ENCODE assay signal across 11 cellular contexts in the genomic region with DNA sequence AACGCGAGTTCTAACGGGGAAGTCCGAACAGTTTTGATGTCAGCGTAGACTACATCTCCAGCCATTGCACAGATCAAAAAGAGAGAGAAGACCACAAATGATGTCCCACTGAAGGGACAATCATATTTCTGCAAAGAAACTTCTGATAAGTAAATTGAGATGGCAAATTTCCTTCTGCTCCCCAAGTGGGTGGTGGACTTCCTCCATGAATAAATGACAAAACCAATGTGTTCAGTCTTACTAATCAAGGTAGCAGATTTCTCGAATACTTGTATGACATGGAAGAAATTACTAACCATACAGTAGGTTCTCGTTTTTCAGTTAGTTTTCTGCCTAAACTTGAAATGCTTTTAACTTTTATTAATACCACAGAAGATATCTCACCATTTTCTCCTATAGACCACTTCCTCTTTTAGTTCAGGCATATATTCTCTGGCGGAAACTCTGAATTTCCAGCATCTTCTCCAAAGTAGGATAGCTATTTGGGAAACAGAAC. TPM values are rescaled to one million over a fixed set of nuclear protein-coding genes. Genes with fewer than 3 reads are reported as not detected.
A peak's percentile ranks its signal among the peaks of the same experiment; 100 is the strongest.
DNase-seq lines count a peak whose midpoint lies in the region; ATAC-seq and TF ChIP-seq lines count a peak whose summit lies in the region.
"Had no signal": no experiment of that assay in that cellular context is flagged by ENCODE, and none has a peak within 500 bp of the region (broad histone marks: within the 10 kb centered on the region; RNA-seq: fewer than 3 reads in every experiment).

A gene (minus strand): TSS at position 132 of the 496 bp plus-strand sequence.

- no peak within 1 kb of the TSS for H3K4me3 ChIP-seq in HL-60 (replicated peaks; ENCODE audit: insufficient read depth, low read length)

- H3K27me3 ChIP-seq in HL-60 (ENCODE audit: insufficient read depth, poor library complexity, severe bottlenecking) = no peaks in the 10 kb centered on the region

- intact Hi-C loops in CD14-positive monocyte (cut with micrococcal nuclease) = no loop called here
- intact Hi-C loops in activated T-helper 2 cell treated with anti-CD3 and anti-CD28 coated beads, Interferon-gamma antibody, Interleukin-2, Interleukin-4, amounts not matched to agents 10 μg/mL and 5 μg/mL and 100 μg/mL, durations not matched to agents 14 hours and 24 hours and 36 hours (cut with micrococcal nuclease) = loop anchor here (1.0 to 10.0 kb wide), 7 partner anchors 8 to 488 kb away; a partner anchor contains a TSS

- ATAC-seq in GM19023 (IDR thresholded peaks at IDR 0.05; ENCODE audit: unreplicated experiment) = peak; percentile 40

- DNase-seq in CD14-positive monocyte (ENCODE audit: low spot score) (no peak), HL-60 (ENCODE audit: low read depth in 1 of 2, low spot score in 1 of 2) (no peak), cerebellar cortex (ENCODE audit: low spot score) (no peak), cerebellum (ENCODE audit: low spot score) (no peak), NCI-H345 treated with DMSO at 0.1 percent for 48 hours (lab: John Stamatoyannopoulos, UW; ENCODE audit: unreplicated experiment) (no peak)
- DNase-seq in activated T-helper 2 cell treated with anti-CD3 and anti-CD28 coated beads, Interferon-gamma antibody, Interleukin-2, Interleukin-4, amounts not matched to agents 10 μg/mL and 5 μg/mL and 100 μg/mL, durations not matched to agents 14 hours and 24 hours and 36 hours (ENCODE audit: low spot score) = no peak
- DNase-seq in stimulated activated CD4-positive, alpha-beta T cell treated with anti-CD3 and anti-CD28 coated beads, Interleukin-2, amount 100 ng/mL, for 48 hours = no peak
- DNase-seq: NCI-H226 had no signal

- TF ChIP-seq CTCF in CD14-positive monocyte (IDR thresholded peaks at IDR 0.05) (no peak), HL-60 (IDR thresholded peaks at IDR 0.05; ENCODE audit: insufficient read depth, low read length) (no peak)

- peak within 1 kb of the TSS; percentile 29 for H3K27ac ChIP-seq in HL-60 (replicated peaks)
- H3K27ac ChIP-seq: C4-2B had no signal

- H3K27ac Mint-ChIP-seq in CD14-positive monocyte = peak within 1 kb of the TSS; percentile 84 to 94 (median 92)
- peak within 1 kb of the TSS; percentile 93 for H3K27ac Mint-ChIP-seq in activated T-helper 2 cell treated with anti-CD3 and anti-CD28 coated beads, Interferon-gamma antibody, Interleukin-2, Interleukin-4, amounts not matched to agents 10 μg/mL and 5 μg/mL and 100 μg/mL, durations not matched to agents 14 hours and 24 hours and 36 hours

- H3K4me1 Mint-ChIP-seq in CD14-positive monocyte = peaks cover 60% of the 10 kb centered on the region
- H3K4me1 Mint-ChIP-seq in activated T-helper 2 cell treated with anti-CD3 and anti-CD28 coated beads, Interferon-gamma antibody, Interleukin-2, Interleukin-4, amounts not matched to agents 10 μg/mL and 5 μg/mL and 100 μg/mL, durations not matched to agents 14 hours and 24 hours and 36 hours (ENCODE audit: low read depth) = peaks cover 73% of the 10 kb centered on the region

- H3K9me3 Mint-ChIP-seq in CD14-positive monocyte = no peaks in the 10 kb centered on the region
- no peaks in the 10 kb centered on the region for H3K9me3 Mint-ChIP-seq in activated T-helper 2 cell treated with anti-CD3 and anti-CD28 coated beads, Interferon-gamma antibody, Interleukin-2, Interleukin-4, amounts not matched to agents 10 μg/mL and 5 μg/mL and 100 μg/mL, durations not matched to agents 14 hours and 24 hours and 36 hours

- peak within 1 kb of the TSS; percentile 63 to 88 for H3K4me3 Mint-ChIP-seq in CD14-positive monocyte
- peak within 1 kb of the TSS; percentile 89 for H3K4me3 Mint-ChIP-seq in activated T-helper 2 cell treated with anti-CD3 and anti-CD28 coated beads, Interferon-gamma antibody, Interleukin-2, Interleukin-4, amounts not matched to agents 10 μg/mL and 5 μg/mL and 100 μg/mL, durations not matched to agents 14 hours and 24 hours and 36 hours (ENCODE audit: low read depth)

- H3K36me3 Mint-ChIP-seq in CD14-positive monocyte = no peaks in the 10 kb centered on the region
- peaks cover 23% of the 10 kb centered on the region for H3K36me3 Mint-ChIP-seq in activated T-helper 2 cell treated with anti-CD3 and anti-CD28 coated beads, Interferon-gamma antibody, Interleukin-2, Interleukin-4, amounts not matched to agents 10 μg/mL and 5 μg/mL and 100 μg/mL, durations not matched to agents 14 hours and 24 hours and 36 hours (ENCODE audit: low read depth)

- H3K27me3 Mint-ChIP-seq in CD14-positive monocyte (ENCODE audit: low read depth in 3 of 3) = no peaks in the 10 kb centered on the region
- no peaks in the 10 kb centered on the region for H3K27me3 Mint-ChIP-seq in activated T-helper 2 cell treated with anti-CD3 and anti-CD28 coated beads, Interferon-gamma antibody, Interleukin-2, Interleukin-4, amounts not matched to agents 10 μg/mL and 5 μg/mL and 100 μg/mL, durations not matched to agents 14 hours and 24 hours and 36 hours (ENCODE audit: low read depth)

RNA-seq across cellular contexts. Expression of the gene that starts here (rescaled TPM):
- polyA plus RNA-seq in CD14-positive monocyte = 10 to 100 TPM; 11.4 to 20.6 TPM
- 16.8 and 17.2 TPM in 2 replicates for total RNA-seq in activated T-helper 2 cell treated with anti-CD3 and anti-CD28 coated beads, Interferon-gamma antibody, Interleukin-2, Interleukin-4, amounts not matched to agents 10 μg/mL and 5 μg/mL and 100 μg/mL, durations not matched to agents 14 hours and 24 hours and 36 hours
- total RNA-seq in cerebellum = not detected
- total RNA-seq: epithelial cell of proximal tubule had no signal

Comparison
In these comparisons a context has a peak if more than half of its experiments do, and no peak if none do; other contexts are left out.
1. RNA of the gene that starts here (total RNA-seq): 16.8 to 17.2 TPM in activated T-helper 2 cell treated with anti-CD3 and anti-CD28 coated beads, Interferon-gamma antibody, Interleukin-2, Interleukin-4, amounts not matched to agents 10 μg/mL and 5 μg/mL and 100 μg/mL, durations not matched to agents 14 hours and 24 hours and 36 hours; not detected in cerebellum (single experiment); every median in the first group is over 10 times any median in the second.